In genomic region chr19:44303976-44304568, GRCh38 we compare ENCODE assay signal across 8 cellular contexts. TPM values are rescaled to one million over a fixed set of nuclear protein-coding genes. Genes with fewer than 3 reads are reported as not detected.
DNase-seq lines count a peak whose midpoint lies in the region; ATAC-seq and TF ChIP-seq lines count a peak whose summit lies in the region.

No MANE protein-coding gene starts in this region.

- H3K4me1 ChIP-seq in HUES48 (ENCODE audit: control insufficient read depth, insufficient read depth, low read length) (no peaks in the 10 kb centered on the region), parathyroid adenoma (no peaks in the 10 kb centered on the region)

- H3K36me3 Mint-ChIP-seq in activated T-helper 1 cell treated with anti-CD3 and anti-CD28 coated beads, Interleukin-12 subunit alpha, Interleukin-12 subunit beta, Interleukin-2, Interleukin-4 antibody, amounts not matched to agents 30 ng/mL and 10 ng/mL and 1 ng/mL, durations not matched to agents 14 hours and 24 hours and 36 hours (ENCODE audit: low read depth) = peaks cover 24% of the 10 kb centered on the region

- H3K79me2 ChIP-seq in parathyroid adenoma = no peaks in the 10 kb centered on the region

- TF ChIP-seq CTCF in parathyroid adenoma (IDR thresholded peaks at IDR 0.05) = no peak

- H3K36me3 ChIP-seq in HUES48 (ENCODE audit: control insufficient read depth, insufficient read depth, low read length) = peaks cover 29% of the 10 kb centered on the region
- no peaks in the 10 kb centered on the region for H3K36me3 ChIP-seq in parathyroid adenoma (ENCODE audit: control insufficient read depth, insufficient read depth, low read length)

- peak overlapping the region; percentile 76 for H3K27ac ChIP-seq in HUES48 (ENCODE audit: low read depth, low read length)
- H3K27ac ChIP-seq in parathyroid adenoma = no peak overlapping the region

- no peaks in the 10 kb centered on the region for H3K27me3 Mint-ChIP-seq in activated T-helper 1 cell treated with anti-CD3 and anti-CD28 coated beads, Interleukin-12 subunit alpha, Interleukin-12 subunit beta, Interleukin-2, Interleukin-4 antibody, amounts not matched to agents 30 ng/mL and 10 ng/mL and 1 ng/mL, durations not matched to agents 14 hours and 24 hours and 36 hours (ENCODE audit: insufficient read depth)

- in situ Hi-C loops in G401 (cut with HindIII; ENCODE audit: low sequenced_read_pairs) = no loop called here

- peak overlapping the region; percentile 34 for H3K27ac Mint-ChIP-seq in activated T-helper 1 cell treated with anti-CD3 and anti-CD28 coated beads, Interleukin-12 subunit alpha, Interleukin-12 subunit beta, Interleukin-2, Interleukin-4 antibody, amounts not matched to agents 30 ng/mL and 10 ng/mL and 1 ng/mL, durations not matched to agents 14 hours and 24 hours and 36 hours

- no peak for ATAC-seq in HG02763 (IDR thresholded peaks at IDR 0.05; ENCODE audit: unreplicated experiment)
- no peak for ATAC-seq in HG03025 (IDR thresholded peaks at IDR 0.05; ENCODE audit: low FRiP score, unreplicated experiment)

- H3K4me3 ChIP-seq in HUES48 (ENCODE audit: low read depth, low read length) (peak overlapping the region; percentile 89), parathyroid adenoma (ENCODE audit: low read depth, low read length) (peak overlapping the region; percentile 95)

- peaks cover 20% of the 10 kb centered on the region for H3K4me1 Mint-ChIP-seq in activated T-helper 1 cell treated with anti-CD3 and anti-CD28 coated beads, Interleukin-12 subunit alpha, Interleukin-12 subunit beta, Interleukin-2, Interleukin-4 antibody, amounts not matched to agents 30 ng/mL and 10 ng/mL and 1 ng/mL, durations not matched to agents 14 hours and 24 hours and 36 hours (ENCODE audit: low read depth)

- DNase-seq in G401 (ENCODE audit: low spot score) (peak; percentile 19), glomerular visceral epithelial cell (ENCODE audit: extremely low spot score) (peak; percentile 42), NCI-H2081 treated with DMSO at 0.1 percent for 48 hours (lab: John Stamatoyannopoulos, UW) (no peak)
- no peak for DNase-seq in activated T-helper 1 cell treated with anti-CD3 and anti-CD28 coated beads, Interleukin-12 subunit alpha, Interleukin-12 subunit beta, Interleukin-2, Interleukin-4 antibody, amounts not matched to agents 30 ng/mL and 10 ng/mL and 1 ng/mL, durations not matched to agents 14 hours and 24 hours and 36 hours (ENCODE audit: low spot score)

- peaks cover 28% of the 10 kb centered on the region for H3K9me3 Mint-ChIP-seq in activated T-helper 1 cell treated with anti-CD3 and anti-CD28 coated beads, Interleukin-12 subunit alpha, Interleukin-12 subunit beta, Interleukin-2, Interleukin-4 antibody, amounts not matched to agents 30 ng/mL and 10 ng/mL and 1 ng/mL, durations not matched to agents 14 hours and 24 hours and 36 hours

- H3K27me3 ChIP-seq in HUES48 (ENCODE audit: control insufficient read depth, insufficient read depth, low read length) = no peaks in the 10 kb centered on the region
- no peaks in the 10 kb centered on the region for H3K27me3 ChIP-seq in parathyroid adenoma (ENCODE audit: control insufficient read depth, insufficient read depth, low read length)

- peak overlapping the region; percentile 68 for H3K9ac ChIP-seq in HUES48 (ENCODE audit: low read depth, low read length)
- no peak overlapping the region for H3K9ac ChIP-seq in parathyroid adenoma

- H3K9me3 ChIP-seq in HUES48 (ENCODE audit: control insufficient read depth, insufficient read depth, low read length) = peaks cover 7% of the 10 kb centered on the region; the same call in 1 of the 2 replicates
- H3K9me3 ChIP-seq in parathyroid adenoma (ENCODE audit: control insufficient read depth, low read length) = no peaks in the 10 kb centered on the region

- H2AFZ ChIP-seq in parathyroid adenoma = no peak overlapping the region

- intact Hi-C loops in activated T-helper 1 cell treated with anti-CD3 and anti-CD28 coated beads, Interleukin-12 subunit alpha, Interleukin-12 subunit beta, Interleukin-2, Interleukin-4 antibody, amounts not matched to agents 30 ng/mL and 10 ng/mL and 1 ng/mL, durations not matched to agents 14 hours and 24 hours and 36 hours (cut with micrococcal nuclease) = loop anchor here (1.0 to 2.0 kb wide), 3 partner anchors 91 to 196 kb away; partner anchors contain the start of genes ZNF180, ZNF226 and ZNF227

- peak overlapping the region; percentile 90 for H3K4me3 Mint-ChIP-seq in activated T-helper 1 cell treated with anti-CD3 and anti-CD28 coated beads, Interleukin-12 subunit alpha, Interleukin-12 subunit beta, Interleukin-2, Interleukin-4 antibody, amounts not matched to agents 30 ng/mL and 10 ng/mL and 1 ng/mL, durations not matched to agents 14 hours and 24 hours and 36 hours

- peak overlapping the region; percentile 92 for H3K4me2 ChIP-seq in parathyroid adenoma (ENCODE audit: low read length)

RNA-seq across cellular contexts. Expression of gene ZNF235, which starts 0.8 kb away (rescaled TPM):
- 4.2 and 8.6 TPM in 2 replicates for total RNA-seq in G401 (2014; rRNA removed; shearing (Covaris generic))
- total RNA-seq in activated T-helper 1 cell treated with anti-CD3 and anti-CD28 coated beads, Interleukin-12 subunit alpha, Interleukin-12 subunit beta, Interleukin-2, Interleukin-4 antibody, amounts not matched to agents 30 ng/mL and 10 ng/mL and 1 ng/mL, durations not matched to agents 14 hours and 24 hours and 36 hours = 3.8 and 4.7 TPM in 2 replicates

RNA-seq across cellular contexts. Expression of gene ZNF233, which starts 44.4 kb away (rescaled TPM):
- not detected in 2 replicates for total RNA-seq in G401 (2014; rRNA removed; shearing (Covaris generic))
- 0.26 TPM in 1 of 2 replicates, not detected in the other for total RNA-seq in activated T-helper 1 cell treated with anti-CD3 and anti-CD28 coated beads, Interleukin-12 subunit alpha, Interleukin-12 subunit beta, Interleukin-2, Interleukin-4 antibody, amounts not matched to agents 30 ng/mL and 10 ng/mL and 1 ng/mL, durations not matched to agents 14 hours and 24 hours and 36 hours

RNA-seq across cellular contexts. Expression of gene ZNF112, which starts 52.4 kb away (rescaled TPM):
- 0.81 and 1.2 TPM in 2 replicates for total RNA-seq in G401 (2014; rRNA removed; shearing (Covaris generic))
- not detected in 2 replicates for total RNA-seq in activated T-helper 1 cell treated with anti-CD3 and anti-CD28 coated beads, Interleukin-12 subunit alpha, Interleukin-12 subunit beta, Interleukin-2, Interleukin-4 antibody, amounts not matched to agents 30 ng/mL and 10 ng/mL and 1 ng/mL, durations not matched to agents 14 hours and 24 hours and 36 hours

Comparison
In these comparisons a context has a peak if more than half of its experiments do, and no peak if none do; other contexts are left out.
1. DNase-seq: peak in G401 (single experiment) and glomerular visceral epithelial cell (single experiment); none in activated T-helper 1 cell treated with anti-CD3 and anti-CD28 coated beads, Interleukin-12 subunit alpha, Interleukin-12 subunit beta, Interleukin-2, Interleukin-4 antibody, amounts not matched to agents 30 ng/mL and 10 ng/mL and 1 ng/mL, durations not matched to agents 14 hours and 24 hours and 36 hours (single experiment) and NCI-H2081 treated with DMSO at 0.1 percent for 48 hours (single experiment).